In genomic region chr4:181293014-181293413, GRCh38 we compare ENCODE assay signal across 21 cellular contexts.
"Had no signal": no experiment of that assay in that cellular context is flagged by ENCODE, and none has a peak within 500 bp of the region (broad histone marks: within the 10 kb centered on the region; RNA-seq: fewer than 3 reads in every experiment).

No MANE protein-coding gene starts in this region.

- DNase-seq: activated CD4-positive, alpha-beta T cell treated with anti-CD3 and anti-CD28 coated beads for 48 hours; activated CD4-positive, alpha-beta T cell treated with anti-CD3 and anti-CD28 coated beads, Interleukin-2, amount 50 U/mL, for 1 hour; activated CD4-positive, alpha-beta T cell treated with anti-CD3 and anti-CD28 coated beads, Interleukin-2, amount 50 U/mL, for 48 hours; activated CD8-positive, alpha-beta memory T cell treated with anti-CD3 and anti-CD28 coated beads for 24 hours; activated CD8-positive, alpha-beta T cell treated with anti-CD3 and anti-CD28 coated beads for 36 hours; activated effector memory CD4-positive, alpha-beta T cell treated with anti-CD3 and anti-CD28 coated beads, Interleukin-2, amount 50 U/mL, for 16 hours; activated naive CD4-positive, alpha-beta T cell treated with anti-CD3 and anti-CD28 coated beads, Interleukin-2, amount 10 ng/mL, durations not matched to agents 7 days and 5 days; activated naive CD8-positive, alpha-beta T cell treated with anti-CD3 and anti-CD28 coated beads, Interleukin-2, amount 10 ng/mL, durations not matched to agents 7 days and 5 days; activated T-cell treated with anti-CD3 and anti-CD28 coated beads, Interleukin-2, amount 50 U/mL, for 48 hours; dorsolateral prefrontal cortex; effector memory CD4-positive, alpha-beta T cell; foreskin fibroblast; glutamatergic neuron; T-helper 2 cell had no signal

- H3K4me3 ChIP-seq: ascending aorta, breast epithelium, cardiac muscle cell, coronary artery, dorsolateral prefrontal cortex had no signal

- H3K9me3 ChIP-seq: ascending aorta, breast epithelium had no signal

- H3K4me1 ChIP-seq: ascending aorta, breast epithelium had no signal

- H3K27me3 ChIP-seq: ascending aorta, breast epithelium, cardiac muscle cell had no signal

- H3K36me3 ChIP-seq: ascending aorta, breast epithelium, cardiac muscle cell had no signal

- H3K27ac ChIP-seq: ascending aorta, breast epithelium, cardiac muscle cell, coronary artery, dorsolateral prefrontal cortex had no signal

- ATAC-seq: activated CD4-positive, CD25-positive, alpha-beta regulatory T cell treated with anti-CD3 and anti-CD28 coated beads, Interleukin-2, amount 50 U/mL, for 24 hours; activated CD8-positive, alpha-beta T cell treated with anti-CD3 and anti-CD28 coated beads for 36 hours; activated naive CD4-positive, alpha-beta T cell treated with anti-CD3 and anti-CD28 coated beads, Interleukin-2, amount 50 U/mL, for 72 hours; esophagus mucosa had no signal
